Comparison of ENCODE assay signal across 20 cellular contexts in the genomic region with DNA sequence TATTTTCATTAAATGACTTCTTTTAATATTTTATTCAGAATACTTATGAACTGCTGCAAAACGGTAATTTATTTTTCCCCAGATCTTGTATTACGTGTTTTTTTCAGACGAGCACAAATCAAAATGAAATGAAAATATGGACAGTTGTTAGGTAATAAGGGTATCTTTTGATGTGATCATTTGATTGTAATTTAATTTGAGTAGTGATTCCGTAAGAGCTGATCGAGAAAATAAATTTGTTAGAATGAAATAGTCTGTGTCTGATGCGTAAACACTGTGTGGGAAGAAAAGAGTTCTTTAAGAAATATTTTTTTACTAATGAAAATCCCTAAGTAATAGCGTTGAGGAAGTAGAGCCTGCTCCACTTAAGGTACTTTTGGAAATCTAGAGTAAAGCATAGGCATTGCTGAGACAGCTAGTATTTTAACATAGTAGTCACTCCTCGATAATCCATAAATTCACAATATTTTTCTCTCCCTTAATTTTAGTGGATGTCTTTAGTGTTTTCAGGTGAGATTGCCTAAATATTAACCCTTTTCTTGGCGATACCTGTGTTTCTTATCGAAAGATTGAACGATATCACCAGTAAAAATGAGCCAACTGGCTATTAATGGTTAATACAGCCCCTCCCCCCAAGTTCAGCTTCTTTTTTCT. TPM values are rescaled to one million over a fixed set of nuclear protein-coding genes. Genes with fewer than 3 reads are reported as not detected.
DNase-seq lines count a peak whose midpoint lies in the region; TF ChIP-seq lines count a peak whose summit lies in the region.
"Had no signal": no experiment of that assay in that cellular context is flagged by ENCODE, and none has a peak within 500 bp of the region (broad histone marks: within the 10 kb centered on the region; RNA-seq: fewer than 3 reads in every experiment).

No MANE protein-coding gene starts in this region.

- H3K4me3 Mint-ChIP-seq in IgD-negative memory B cell (peak overlapping the region in 2 of 4 donors; percentile 45 to 76), neural crest cell (peak overlapping the region; percentile 85)
- H3K4me3 Mint-ChIP-seq: activated T-cell treated with anti-CD3 and anti-CD28 coated beads, Interleukin-2, amount 50 U/mL, for 4 hours had no signal

- H3K4me3 ChIP-seq in GM08714 (ENCODE audit: low read length) (peak overlapping the region; percentile 8; the same call in 1 of the 2 replicates), epithelial cell of proximal tubule (ENCODE audit: low read depth, low read length) (peak overlapping the region; percentile 72)
- H3K4me3 ChIP-seq: BLaER1, psoas muscle had no signal

- TF ChIP-seq CTCF in epithelial cell of proximal tubule (conservative IDR thresholded peaks at IDR 0.05; ENCODE audit: low read depth, low read length) (no peak), neural crest cell (conservative IDR thresholded peaks at IDR 0.05) (no peak)

- H3K9me3 Mint-ChIP-seq in IgD-negative memory B cell, result peaks cover 0 to 15% (median 9%) of the 10 kb centered on the region in 3 donors
- H3K9me3 Mint-ChIP-seq in neural crest cell, result no peaks in the 10 kb centered on the region

- DNase-seq in epithelial cell of proximal tubule (ENCODE audit: low read depth) (no peak), neural crest cell (ENCODE audit: low read depth, low spot score) (no peak), activated gamma-delta T cell treated with Interleukin-2 at 50 U/mL for 16 hours (no peak), Ammon's horn (ENCODE audit: low spot score) (no peak)
- no peak for DNase-seq in activated CD4-positive, alpha-beta T cell treated with anti-CD3 and anti-CD28 coated beads for 4 hours
- DNase-seq: activated CD4-positive, alpha-beta T cell treated with anti-CD3 and anti-CD28 coated beads, Interleukin-2, amount 50 U/mL, for 1 hour; activated T-cell treated with anti-CD3 and anti-CD28 coated beads, Interleukin-2, amount 50 U/mL, for 4 hours; adrenal gland; DMS53; foreskin melanocyte; left ventricle myocardium inferior; NCI-H1092; psoas muscle; stimulated activated CD4-positive, alpha-beta T cell treated with anti-CD3 and anti-CD28 coated beads, Interleukin-12 subunit alpha, Interleukin-12 subunit beta, amount 100 ng/mL, for 4 hours; transverse colon had no signal

- H3K27ac Mint-ChIP-seq in IgD-negative memory B cell (peak overlapping the region; percentile 32 to 93 (median 85)), neural crest cell (ENCODE audit: unreplicated experiment) (no peak overlapping the region)

- H3K36me3 Mint-ChIP-seq in IgD-negative memory B cell (peaks cover 6% of the 10 kb centered on the region), neural crest cell (ENCODE audit: low read depth) (peaks cover 27% of the 10 kb centered on the region)

- peaks cover 16 to 32% (median 17%) of the 10 kb centered on the region in 3 donors for H3K4me1 Mint-ChIP-seq in IgD-negative memory B cell
- peaks cover 64% of the 10 kb centered on the region for H3K4me1 Mint-ChIP-seq in neural crest cell

- H3K27me3 Mint-ChIP-seq in IgD-negative memory B cell (peaks cover 54% of the 10 kb centered on the region), neural crest cell (ENCODE audit: low read depth) (peaks cover 81% of the 10 kb centered on the region)

RNA-seq across cellular contexts. Expression of gene POU3F3, which starts 4.5 kb away (rescaled TPM):
- not detected for polyA plus RNA-seq in IgD-negative memory B cell
- total RNA-seq in epithelial cell of proximal tubule (22.1 and 34.0 TPM in 2 replicates), neural crest cell (26.7 and 27.1 TPM in 2 replicates)
- total RNA-seq: activated T-cell treated with anti-CD3 and anti-CD28 coated beads, Interleukin-2, amount 50 U/mL, for 4 hours; endothelial cell of umbilical vein; psoas muscle; RPMI7951 had no signal
- polyA plus RNA-seq: endothelial cell of umbilical vein had no signal
